Comparison of ENCODE assay signal across 21 cellular contexts in the genomic region with DNA sequence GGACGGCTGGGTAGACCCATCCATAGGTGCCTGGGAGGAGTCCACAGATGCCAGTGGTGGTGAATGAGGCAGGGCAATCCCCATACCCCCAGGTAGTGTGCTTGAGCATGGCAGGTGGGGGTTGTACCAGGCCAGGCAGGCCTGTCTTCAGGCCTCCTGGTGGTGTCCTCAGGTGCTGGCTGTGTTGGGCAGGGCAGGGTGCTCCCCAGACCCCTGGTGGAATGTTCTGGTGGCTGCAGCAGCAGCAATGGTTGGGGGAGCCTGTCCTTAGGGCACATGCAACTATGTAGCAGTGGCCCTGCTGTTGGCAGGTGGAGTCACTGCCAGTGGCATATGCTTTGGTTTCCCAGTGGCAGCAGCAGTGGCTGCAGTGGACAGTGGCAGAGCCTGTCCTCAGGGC. TPM values are rescaled to one million over a fixed set of nuclear protein-coding genes. Genes with fewer than 3 reads are reported as not detected.
DNase-seq lines count a peak whose midpoint lies in the region; ATAC-seq, FAIRE-seq and TF ChIP-seq lines count a peak whose summit lies in the region.
"Had no signal": no experiment of that assay in that cellular context is flagged by ENCODE, and none has a peak within 500 bp of the region (broad histone marks: within the 10 kb centered on the region; RNA-seq: fewer than 3 reads in every experiment).

No MANE protein-coding gene starts in this region.

- H3K23ac ChIP-seq in H1 (ENCODE audit: insufficient read length), result no peak overlapping the region
- no peak overlapping the region for H3K23ac ChIP-seq in neuronal stem cell (ENCODE audit: low read depth, low read length, poor library complexity)

- H2AK5ac ChIP-seq in H1 (ENCODE audit: low read depth, low read length) (no peak overlapping the region), neuronal stem cell (ENCODE audit: low read depth, low read length) (no peak overlapping the region)

- H2BK12ac ChIP-seq in H1 (ENCODE audit: low read depth, low read length) (no peak overlapping the region), neuronal stem cell (ENCODE audit: low read length) (no peak overlapping the region)

- H3K4me2 ChIP-seq in H1 (ENCODE audit: insufficient read depth in 1 of 2, low read depth in 2 of 2, low read length in 2 of 2), result no peak overlapping the region
- no peak overlapping the region for H3K4me2 ChIP-seq in neuronal stem cell (ENCODE audit: insufficient read depth, low read length, poor library complexity, severe bottlenecking)

- WGBS in H1 (ENCODE audit: extremely low coverage in 1 of 2, insufficient coverage in 1 of 2, insufficient read length in 1 of 2, insufficient replicate concordance in 2 of 2, low coverage in 1 of 2, low lambda C conversion rate in 2 of 2, missing lambda C conversion rate in 1 of 2), 2 experiments, result 85% methylated on average over 1 of the region's 1 CpG; no CpG with 5 or more reads in 1 of the 2 experiments
- WGBS in neuronal stem cell (ENCODE audit: extremely low coverage in 2 of 2, insufficient read length in 2 of 2, insufficient replicate concordance in 1 of 2), 2 donors, result no CpG with 5 or more reads among the region's 1 CpG

- H2BK20ac ChIP-seq in H1 (ENCODE audit: low read length), result no peak overlapping the region

- peaks cover 0 to 9% of the 10 kb centered on the region in 2 experiments; a peak in 2 of 4 replicates for H3K79me2 ChIP-seq in H1 (ENCODE audit: control insufficient read depth in 1 of 2, insufficient read depth in 2 of 2, low read length in 2 of 2)

- H2AFZ ChIP-seq in H1 (ENCODE audit: low read length), result no peak overlapping the region
- H2AFZ ChIP-seq in neuronal stem cell (ENCODE audit: low read length), result no peak overlapping the region

- H3K4me3 ChIP-seq in H1 (ENCODE audit: extremely low read depth in 1 of 4, insufficient read depth in 2 of 4, low read depth in 3 of 4, low read length in 4 of 4) (no peak overlapping the region), neuronal stem cell (ENCODE audit: low read length in 2 of 2) (peak overlapping the region in 1 of 2 donors; percentile 59)
- H3K4me3 ChIP-seq: Peyer's patch, tibial nerve had no signal

- TF ChIP-seq CTCF in GM12872 (IDR thresholded peaks at IDR 0.05; ENCODE audit: insufficient read depth, low read depth, low read length) (0 out of 3 replicates have a peak, but pooled peaks have one; percentile 33), H1 (IDR thresholded peaks at IDR 0.05; ENCODE audit: control extremely low read depth in 1 of 3, insufficient read depth in 1 of 3, low read depth in 1 of 3, low read length in 3 of 3) (peak; percentile 38 to 58 (median 48))

- H2BK120ac ChIP-seq in H1 (replicated peaks; ENCODE audit: low read depth, low read length), result no peak overlapping the region
- H2BK120ac ChIP-seq in neuronal stem cell (ENCODE audit: low read depth, low read length), result no peak overlapping the region

- H3K79me1 ChIP-seq in H1 (ENCODE audit: low read depth, low read length) (no peaks in the 10 kb centered on the region), neuronal stem cell (ENCODE audit: low read depth, low read length) (no peaks in the 10 kb centered on the region)

- no peak overlapping the region for H2BK15ac ChIP-seq in H1 (ENCODE audit: low read length)
- H2BK15ac ChIP-seq in neuronal stem cell (ENCODE audit: low read length), result no peak overlapping the region

- H3K18ac ChIP-seq in H1 (ENCODE audit: extremely low read depth, low read length), result no peak overlapping the region
- peak overlapping the region; percentile 15 for H3K18ac ChIP-seq in neuronal stem cell (ENCODE audit: low read length)

- no peak overlapping the region for H3K14ac ChIP-seq in H1 (ENCODE audit: insufficient read length)
- H3K14ac ChIP-seq in neuronal stem cell (ENCODE audit: low read length), result peak overlapping the region; percentile 27

- H3K4ac ChIP-seq in H1 (replicated peaks; ENCODE audit: insufficient read length, low read depth, low read length) (no peak overlapping the region), neuronal stem cell (ENCODE audit: low read length) (no peak overlapping the region)

- no peak overlapping the region for H2BK5ac ChIP-seq in H1 (ENCODE audit: low read depth, low read length)
- H2BK5ac ChIP-seq in neuronal stem cell (ENCODE audit: low read length), result no peak overlapping the region

- H3K9ac ChIP-seq in H1 (replicated peaks in 1 of 4; ENCODE audit: extremely low read depth in 1 of 4, low read depth in 3 of 4, low read length in 3 of 4) (no peak overlapping the region), neuronal stem cell (ENCODE audit: low read depth, low read length, poor library complexity) (no peak overlapping the region)

- no peaks in the 10 kb centered on the region for H3K27me3 ChIP-seq in H1 (replicated peaks in 1 of 4; ENCODE audit: control insufficient read depth in 3 of 4, extremely low read depth in 1 of 4, insufficient read depth in 3 of 4, low read length in 3 of 4)
- no peaks in the 10 kb centered on the region for H3K27me3 ChIP-seq in neuronal stem cell (ENCODE audit: control insufficient read depth in 3 of 3, insufficient read depth in 3 of 3, low read depth in 1 of 3, low read length in 3 of 3)
- H3K27me3 ChIP-seq: Peyer's patch, tibial nerve had no signal

- ATAC-seq in HG03354 (IDR thresholded peaks at IDR 0.05; ENCODE audit: poor library complexity, severe bottlenecking, unreplicated experiment), result peak; percentile 48
- ATAC-seq in activated CD4-positive, CD25-positive, alpha-beta regulatory T cell treated with anti-CD3 and anti-CD28 coated beads, Interleukin-2, amount 50 U/mL, for 24 hours, result no peak
- ATAC-seq: naive thymus-derived CD8-positive, alpha-beta T cell had no signal

- no peaks in the 10 kb centered on the region for H3K9me3 ChIP-seq in H1 (ENCODE audit: insufficient read depth in 2 of 2, low read depth in 1 of 2, low read length in 1 of 2)
- peaks cover 5% of the 10 kb centered on the region in 2 donors for H3K9me3 ChIP-seq in neuronal stem cell (replicated peaks in 1 of 2; ENCODE audit: control insufficient read depth in 2 of 2, insufficient read depth in 1 of 2, low read depth in 1 of 2, low read length in 2 of 2)
- H3K9me3 ChIP-seq: Peyer's patch had no signal

- POLR2A ChIA-PET in H1 (lab: Charles Lee; ENCODE audit: partially characterized antibody), result interaction anchor here (3.6 kb wide), 1 partner anchor 10 kb away, joined by 26 read pairs; the partner anchor contains the start of genes ALG2 and SEC61B

- TF ChIP-seq POLR2A in H1 (IDR thresholded peaks at IDR 0.05; ENCODE audit: control extremely low read depth in 1 of 2, low read depth in 2 of 2, low read length in 2 of 2), result no peak

- peaks cover 2 to 4% of the 10 kb centered on the region in 2 experiments for H4K20me1 ChIP-seq in H1 (replicated peaks in 1 of 2; ENCODE audit: control insufficient read depth in 1 of 2, insufficient read depth in 2 of 2, low read length in 2 of 2)

- DNase-seq in H1 (ENCODE audit: low read depth in 1 of 2, low spot score in 2 of 2), result no peak
- no peak for DNase-seq in neuronal stem cell (ENCODE audit: low spot score)
- DNase-seq in NOMO-1 treated with DMSO at 0.1 percent for 48 hours (lab: John Stamatoyannopoulos, UW; ENCODE audit: unreplicated experiment), result no peak
- no peak for DNase-seq in HPDE6-E6E7 (ENCODE audit: extremely low spot score)
- DNase-seq: activated CD4-positive, alpha-beta memory T cell treated with anti-CD3 and anti-CD28 coated beads for 36 hours; activated naive CD4-positive, alpha-beta T cell treated with Interleukin-2 at 50 U/mL for 16 hours; AML-193; caudate nucleus; Karpas-422; naive thymus-derived CD8-positive, alpha-beta T cell; NCI-H1092; NCI-H2029 treated with DMSO at 0.1 percent for 48 hours; NK-92 treated with Interleukin-12 subunit alpha and Interleukin-12 subunit beta, amount 100 ng/mL, for 24 hours; Peyer's patch; posterior cingulate gyrus had no signal

- H3K23me2 ChIP-seq in H1 (ENCODE audit: low read depth, low read length), result no peaks in the 10 kb centered on the region

- H3K27ac ChIP-seq in H1 (ENCODE audit: low read depth, low read length) (no peak overlapping the region), neuronal stem cell (replicated peaks; ENCODE audit: low read length) (no peak overlapping the region)
- H3K27ac ChIP-seq: Peyer's patch, tibial nerve, VCaP had no signal

- no peak overlapping the region for H4K5ac ChIP-seq in H1 (ENCODE audit: insufficient read length, low read depth, low read length)

- H3K56ac ChIP-seq in H1 (replicated peaks; ENCODE audit: insufficient read length, low read depth, low read length), result no peak overlapping the region

- H4K8ac ChIP-seq in H1 (ENCODE audit: extremely low read depth, insufficient read depth, low read length) (no peak overlapping the region), neuronal stem cell (ENCODE audit: low read depth, low read length) (no peak overlapping the region)

- H3K4me1 ChIP-seq in H1 (replicated peaks in 1 of 4; ENCODE audit: control insufficient read depth in 3 of 4, insufficient read depth in 4 of 4, low read length in 3 of 4) (no peaks in the 10 kb centered on the region), neuronal stem cell (ENCODE audit: control insufficient read depth in 2 of 2, insufficient read depth in 1 of 2, low read depth in 1 of 2, low read length in 2 of 2) (no peaks in the 10 kb centered on the region)
- H3K4me1 ChIP-seq: Peyer's patch, tibial nerve had no signal

- no peak for FAIRE-seq in H1 (lab: Jason Lieb, UNC)
- FAIRE-seq: H54 had no signal

- H3K36me3 ChIP-seq in H1 (ENCODE audit: control insufficient read depth in 2 of 4, insufficient read depth in 4 of 4, low read length in 3 of 4), result no peaks in the 10 kb centered on the region; a peak in 2 of 8 replicates
- H3K36me3 ChIP-seq in neuronal stem cell (replicated peaks in 1 of 2; ENCODE audit: control insufficient read depth in 2 of 2, insufficient read depth in 2 of 2, low read length in 2 of 2), result peaks cover 4 to 13% of the 10 kb centered on the region in 2 donors

- CTCF ChIA-PET in H1 (lab: Charles Lee; ENCODE audit: partially characterized antibody), result interaction anchor here (1.1 to 3.7 kb wide), 5 partner anchors 12 to 39 kb away, joined by 3 to 12 read pairs (median 5); no protein-coding TSS in a partner anchor

- TF ChIP-seq EP300 in H1 (IDR thresholded peaks at IDR 0.05; ENCODE audit: borderline replicate concordance in 1 of 2, low read depth in 2 of 2, low read length in 2 of 2), result no peak

- peak in 1 of 2 experiments; percentile 28; a peak in 3 of 4 replicates for TF ChIP-seq RAD21 in H1 (IDR thresholded peaks at IDR 0.05 in 1 of 2, conservative IDR thresholded peaks at IDR 0.05 in 1 of 2; ENCODE audit: low read depth in 2 of 2, low read length in 2 of 2)

- H4K91ac ChIP-seq in H1 (replicated peaks; ENCODE audit: insufficient read length, low read length) (peak overlapping the region; percentile 65), neuronal stem cell (ENCODE audit: low read depth, low read length, poor library complexity) (no peak overlapping the region)

RNA-seq across cellular contexts. Expression of gene ALG2, which starts 10.0 kb away (rescaled TPM):
- 27.8 and 30.7 TPM in 2 replicates for total RNA-seq in H1 (2021; fragmentation: NEBNext Ultra II Directional; extraction: Animal tissue kit (Norgen Biotek cat#: 25700))
- polyA plus RNA-seq in H1 (2011; rRNA removed), result 26.7 and 27.1 TPM in 2 replicates
- 27.7 TPM for polyA plus RNA-seq in H1 (2011; cell fraction: cytosol; rRNA removed)
- polyA plus RNA-seq in H1 (2011; cell fraction: nucleus; rRNA removed), result 17.0 TPM
- polyA plus RNA-seq in H1 (2012, experiment 1 of 2), result 19.3 to 23.1 TPM (median 21.7 TPM) in 4 replicates
- polyA plus RNA-seq in H1 (2012, experiment 2 of 2), result 13.0 TPM
- 41.1 TPM for polyA plus RNA-seq in H1 (2013, experiment 1 of 2)
- 52.8 TPM for polyA plus RNA-seq in H1 (2013, experiment 2 of 2)
- 25.5 and 30.1 TPM in 2 replicates for polyA minus RNA-seq in H1 (2011; rRNA and poly(A)+ RNA removed)
- polyA minus RNA-seq in H1 (2011; cell fraction: cytosol; rRNA and poly(A)+ RNA removed), result 14.7 TPM
- 22.0 TPM for polyA minus RNA-seq in H1 (2011; cell fraction: nucleus; rRNA and poly(A)+ RNA removed)
- polyA plus RNA-seq in neuronal stem cell (2013, experiment 1 of 2), result 18.1 TPM
- polyA plus RNA-seq in neuronal stem cell (2013, experiment 2 of 2), result 17.7 TPM

RNA-seq across cellular contexts. Expression of gene SEC61B, which starts 10.3 kb away (rescaled TPM):
- 155 and 163 TPM in 2 replicates for total RNA-seq in H1 (2021; fragmentation: NEBNext Ultra II Directional; extraction: Animal tissue kit (Norgen Biotek cat#: 25700))
- 315 and 379 TPM in 2 replicates for polyA plus RNA-seq in H1 (2011; rRNA removed)
- 222 TPM for polyA plus RNA-seq in H1 (2011; cell fraction: cytosol; rRNA removed)
- 109 TPM for polyA plus RNA-seq in H1 (2011; cell fraction: nucleus; rRNA removed)
- 179 to 259 TPM (median 234 TPM) in 4 replicates for polyA plus RNA-seq in H1 (2012, experiment 1 of 2)
- polyA plus RNA-seq in H1 (2012, experiment 2 of 2), result 527 TPM
- polyA plus RNA-seq in H1 (2013, experiment 1 of 2), result 451 TPM
- 470 TPM for polyA plus RNA-seq in H1 (2013, experiment 2 of 2)
- 37.0 and 38.5 TPM in 2 replicates for polyA minus RNA-seq in H1 (2011; rRNA and poly(A)+ RNA removed)
- 32.5 TPM for polyA minus RNA-seq in H1 (2011; cell fraction: cytosol; rRNA and poly(A)+ RNA removed)
- 37.5 TPM for polyA minus RNA-seq in H1 (2011; cell fraction: nucleus; rRNA and poly(A)+ RNA removed)
- 363 TPM for polyA plus RNA-seq in neuronal stem cell (2013, experiment 1 of 2)
- 364 TPM for polyA plus RNA-seq in neuronal stem cell (2013, experiment 2 of 2)
